Comparison of ENCODE assay signal across 9 cellular contexts in the genomic region with DNA sequence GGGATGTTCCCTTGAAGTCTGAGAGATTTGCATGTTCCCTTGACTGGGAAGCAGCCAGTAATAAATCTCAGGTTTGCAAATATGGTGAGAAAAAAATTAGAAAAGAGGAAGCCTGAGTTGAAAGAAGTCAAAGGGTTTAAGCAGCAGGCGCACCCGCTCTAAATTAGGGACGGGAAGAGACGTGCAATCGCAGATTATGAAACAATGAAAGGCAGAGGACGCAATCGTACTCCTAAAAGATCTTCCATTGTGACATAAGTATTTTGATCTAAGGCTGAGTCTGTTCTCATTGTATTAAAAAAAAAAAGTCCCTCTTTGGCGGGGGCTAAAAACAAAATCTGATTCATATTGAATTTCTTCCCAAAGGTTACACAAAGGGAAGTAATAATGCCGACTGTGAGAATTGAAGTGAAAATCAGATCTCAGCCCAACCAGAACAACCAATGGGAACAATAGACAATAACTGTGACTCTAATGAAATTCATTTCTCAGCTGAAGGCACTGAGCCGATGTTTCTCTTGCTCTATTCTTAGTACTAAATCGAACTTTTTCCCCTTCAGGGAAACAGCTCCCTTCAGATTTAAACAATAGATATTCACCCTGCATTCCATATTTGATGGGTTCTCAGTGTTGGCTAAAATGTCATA. TPM values are rescaled to one million over a fixed set of nuclear protein-coding genes. Genes with fewer than 3 reads are reported as not detected.
DNase-seq lines count a peak whose midpoint lies in the region; ATAC-seq and TF ChIP-seq lines count a peak whose summit lies in the region.
"Had no signal": no experiment of that assay in that cellular context is flagged by ENCODE, and none has a peak within 500 bp of the region (broad histone marks: within the 10 kb centered on the region; RNA-seq: fewer than 3 reads in every experiment).

No MANE protein-coding gene starts in this region.

- no peaks in the 10 kb centered on the region for H3K9me3 Mint-ChIP-seq in CD8-positive, alpha-beta T cell
- H3K9me3 Mint-ChIP-seq in neural crest cell: peaks cover 4% of the 10 kb centered on the region
- H3K9me3 Mint-ChIP-seq in activated naive CD4-positive, alpha-beta T cell treated with anti-CD3 and anti-CD28 coated beads, Interleukin-2, amount 10 ng/mL, durations not matched to agents 7 days and 5 days: no peaks in the 10 kb centered on the region
- H3K9me3 Mint-ChIP-seq: activated naive CD8-positive, alpha-beta T cell treated with anti-CD3 and anti-CD28 coated beads, Interleukin-2, amount 10 ng/mL, durations not matched to agents 7 days and 5 days had no signal

- H3K4me1 Mint-ChIP-seq in CD8-positive, alpha-beta T cell (ENCODE audit: low read depth): peaks cover 11% of the 10 kb centered on the region
- peaks cover 27% of the 10 kb centered on the region for H3K4me1 Mint-ChIP-seq in neural crest cell
- H3K4me1 Mint-ChIP-seq in activated naive CD4-positive, alpha-beta T cell treated with anti-CD3 and anti-CD28 coated beads, Interleukin-2, amount 10 ng/mL, durations not matched to agents 7 days and 5 days: peaks cover 6% of the 10 kb centered on the region

- no peaks in the 10 kb centered on the region for H3K27me3 ChIP-seq in CD8-positive, alpha-beta T cell (ENCODE audit: insufficient read depth, low read length)
- H3K27me3 ChIP-seq in dorsolateral prefrontal cortex: peaks cover 0 to 39% (median 3%) of the 10 kb centered on the region in 45 donors

- H3K27ac Mint-ChIP-seq in CD8-positive, alpha-beta T cell: no peak overlapping the region
- peak overlapping the region; percentile 48 for H3K27ac Mint-ChIP-seq in neural crest cell (ENCODE audit: unreplicated experiment)
- no peak overlapping the region for H3K27ac Mint-ChIP-seq in activated naive CD4-positive, alpha-beta T cell treated with anti-CD3 and anti-CD28 coated beads, Interleukin-2, amount 10 ng/mL, durations not matched to agents 7 days and 5 days
- H3K27ac Mint-ChIP-seq: activated naive CD8-positive, alpha-beta T cell treated with anti-CD3 and anti-CD28 coated beads, Interleukin-2, amount 10 ng/mL, durations not matched to agents 7 days and 5 days had no signal

- H3K27ac ChIP-seq in CD8-positive, alpha-beta T cell (ENCODE audit: low read depth, low read length): no peak overlapping the region
- H3K27ac ChIP-seq in dorsolateral prefrontal cortex: peak overlapping the region in 48 of 59 donors; percentile 0 to 80 (median 48)

- CTCF ChIA-PET in CD8-positive, alpha-beta T cell (lab: Charles Lee): no interaction called here
- CTCF ChIA-PET in activated naive CD4-positive, alpha-beta T cell treated with anti-CD3 and anti-CD28 coated beads, Interleukin-2, amount 10 ng/mL, durations not matched to agents 7 days and 5 days (lab: Charles Lee): no interaction called here

- ATAC-seq in CD8-positive, alpha-beta T cell: no peak
- no peak for ATAC-seq in GM21515 (IDR thresholded peaks at IDR 0.05; ENCODE audit: unreplicated experiment)
- no peak for ATAC-seq in HG03439 (IDR thresholded peaks at IDR 0.05; ENCODE audit: unreplicated experiment)

- no peaks in the 10 kb centered on the region for H3K4me1 ChIP-seq in CD8-positive, alpha-beta T cell (ENCODE audit: insufficient read depth, low read length)

- no peak for DNase-seq in CD8-positive, alpha-beta T cell
- DNase-seq in NOMO-1 treated with DMSO at 0.1 percent for 48 hours (lab: John Stamatoyannopoulos, UW; ENCODE audit: unreplicated experiment): peak; percentile 98
- no peak for DNase-seq in dorsolateral prefrontal cortex
- DNase-seq in neural crest cell (ENCODE audit: low read depth, low spot score): no peak
- no peak for DNase-seq in DMS53 treated with DMSO at 0.1 percent for 48 hours (lab: John Stamatoyannopoulos, UW; ENCODE audit: unreplicated experiment)
- DNase-seq in activated naive CD4-positive, alpha-beta T cell treated with anti-CD3 and anti-CD28 coated beads, Interleukin-2, amount 10 ng/mL, durations not matched to agents 7 days and 5 days: no peak
- DNase-seq: activated naive CD8-positive, alpha-beta T cell treated with anti-CD3 and anti-CD28 coated beads, Interleukin-2, amount 10 ng/mL, durations not matched to agents 7 days and 5 days had no signal

- POLR2A ChIA-PET in CD8-positive, alpha-beta T cell (lab: Charles Lee): no interaction called here

- H3K36me3 ChIP-seq in CD8-positive, alpha-beta T cell (ENCODE audit: insufficient read depth, low read length): no peaks in the 10 kb centered on the region

- H3K27me3 Mint-ChIP-seq in CD8-positive, alpha-beta T cell (ENCODE audit: low read depth): peaks cover 6% of the 10 kb centered on the region
- no peaks in the 10 kb centered on the region for H3K27me3 Mint-ChIP-seq in neural crest cell (ENCODE audit: low read depth)
- peaks cover 4% of the 10 kb centered on the region for H3K27me3 Mint-ChIP-seq in activated naive CD4-positive, alpha-beta T cell treated with anti-CD3 and anti-CD28 coated beads, Interleukin-2, amount 10 ng/mL, durations not matched to agents 7 days and 5 days

- intact Hi-C loops in CD8-positive, alpha-beta T cell (cut with DNase I, micrococcal nuclease): no loop called here
- intact Hi-C loops in dorsolateral prefrontal cortex (cut with DNase I): no loop called here

- H3K36me3 Mint-ChIP-seq in CD8-positive, alpha-beta T cell: no peaks in the 10 kb centered on the region
- H3K36me3 Mint-ChIP-seq in neural crest cell (ENCODE audit: low read depth): no peaks in the 10 kb centered on the region
- H3K36me3 Mint-ChIP-seq in activated naive CD4-positive, alpha-beta T cell treated with anti-CD3 and anti-CD28 coated beads, Interleukin-2, amount 10 ng/mL, durations not matched to agents 7 days and 5 days: no peaks in the 10 kb centered on the region

- H3K9me3 ChIP-seq in CD8-positive, alpha-beta T cell (ENCODE audit: low read length): no peaks in the 10 kb centered on the region

- TF ChIP-seq CTCF in CD8-positive, alpha-beta T cell (IDR thresholded peaks at IDR 0.05): no peak
- TF ChIP-seq CTCF in dorsolateral prefrontal cortex (IDR thresholded peaks at IDR 0.05 in 54 of 56, conservative IDR thresholded peaks at IDR 0.05 in 2 of 56; ENCODE audit: low read depth in 1 of 56, partially characterized antibody in 56 of 56) (peak in 9 of 56 donors; percentile 6 to 43 (median 13)), neural crest cell (conservative IDR thresholded peaks at IDR 0.05) (no peak)

- H3K4me3 Mint-ChIP-seq in CD8-positive, alpha-beta T cell: peak overlapping the region; percentile 19
- no peak overlapping the region for H3K4me3 Mint-ChIP-seq in neural crest cell
- H3K4me3 Mint-ChIP-seq in activated naive CD4-positive, alpha-beta T cell treated with anti-CD3 and anti-CD28 coated beads, Interleukin-2, amount 10 ng/mL, durations not matched to agents 7 days and 5 days: no peak overlapping the region
- H3K4me3 Mint-ChIP-seq: activated naive CD8-positive, alpha-beta T cell treated with anti-CD3 and anti-CD28 coated beads, Interleukin-2, amount 10 ng/mL, durations not matched to agents 7 days and 5 days had no signal

- no peak overlapping the region for H3K4me3 ChIP-seq in CD8-positive, alpha-beta T cell (ENCODE audit: low read depth, low read length)
- H3K4me3 ChIP-seq in dorsolateral prefrontal cortex: peak overlapping the region in 49 of 59 donors; percentile 1 to 51 (median 32)

RNA-seq across cellular contexts. Expression of a gene that starts 28.3 kb away (rescaled TPM):
- 100 to 1,000 TPM; 270 to 285 TPM for total RNA-seq in CD8-positive, alpha-beta T cell
- total RNA-seq in dorsolateral prefrontal cortex (100 to 1,000 TPM; 115 to 388 (median 167) TPM), neural crest cell (106 and 108 TPM in 2 replicates)
